Comparison of ENCODE assay signal across 23 cellular contexts in genomic region chr16:28061702-28062101, GRCh38. TPM values are rescaled to one million over a fixed set of nuclear protein-coding genes. Genes with fewer than 3 reads are reported as not detected.
DNase-seq lines count a peak whose midpoint lies in the region; ATAC-seq and TF ChIP-seq lines count a peak whose summit lies in the region.
"Had no signal": no experiment of that assay in that cellular context is flagged by ENCODE, and none has a peak within 500 bp of the region (broad histone marks: within the 10 kb centered on the region; RNA-seq: fewer than 3 reads in every experiment).

No MANE protein-coding gene starts in this region.

- POLR2A ChIA-PET in CD4-positive, alpha-beta T cell (lab: Charles Lee): no interaction called here
- POLR2A ChIA-PET in WTC11 (lab: Charles Lee): no interaction called here

- peaks cover 69% of the 10 kb centered on the region for H3K27me3 Mint-ChIP-seq in CD4-positive, alpha-beta T cell
- H3K27me3 Mint-ChIP-seq in WTC11 (ENCODE audit: low read depth): peaks cover 61% of the 10 kb centered on the region

- no peaks in the 10 kb centered on the region for H4K20me1 ChIP-seq in osteoblast (ENCODE audit: insufficient read depth, low read length)

- no peak overlapping the region for H3K4me2 ChIP-seq in osteoblast (ENCODE audit: insufficient read depth, low read length)
- H3K4me2 ChIP-seq: A549, PC-9 had no signal

- H3K4me3 ChIP-seq in iPS-15b (ENCODE audit: low read depth, low read length): peak overlapping the region; percentile 37
- H3K4me3 ChIP-seq in osteoblast (ENCODE audit: insufficient read depth, low read length): no peak overlapping the region
- H3K4me3 ChIP-seq: PC-9 had no signal

- H3K36me3 Mint-ChIP-seq in CD4-positive, alpha-beta T cell (ENCODE audit: low read depth): no peaks in the 10 kb centered on the region
- H3K36me3 Mint-ChIP-seq in WTC11: no peaks in the 10 kb centered on the region

- H3K27me3 ChIP-seq in CD4-positive, alpha-beta T cell (ENCODE audit: control insufficient read depth, insufficient read depth, low read length): peaks cover 58% of the 10 kb centered on the region
- H3K27me3 ChIP-seq in iPS-15b (ENCODE audit: control insufficient read depth, insufficient read depth, low read length) (peaks cover 44% of the 10 kb centered on the region), osteoblast (ENCODE audit: insufficient read depth, low read length) (peaks cover 72% of the 10 kb centered on the region)

- DNase-seq in CD4-positive, alpha-beta T cell: no peak
- DNase-seq in WTC11 (ENCODE audit: low spot score) (no peak), osteoblast (ENCODE audit: insufficient read length, low spot score, missing footprints) (peak; percentile 80), NCI-H446 treated with DMSO at 0.1 percent for 48 hours (lab: John Stamatoyannopoulos, UW) (no peak), NCI-H1092 treated with DMSO at 0.1 percent for 48 hours (lab: John Stamatoyannopoulos, UW) (no peak), GOT3 (lab: John Stamatoyannopoulos, UW) (no peak), NCI-H1436 (lab: John Stamatoyannopoulos, UW) (no peak)
- DNase-seq: BE2C, COR-L47, DMS79, Kasumi-1, NCI-H1417 treated with DMSO at 0.1 percent for 48 hours, NCI-H1930, NCI-H2227 treated with DMSO at 0.1 percent for 48 hours, NCI-H510A treated with DMSO at 0.1 percent for 48 hours, NCI-H748 treated with DMSO at 0.1 percent for 48 hours, PC-9, RPMI8226, SHP77 treated with DMSO at 0.1 percent for 48 hours had no signal

- TF ChIP-seq CTCF in CD4-positive, alpha-beta T cell (IDR thresholded peaks at IDR 0.05): no peak
- TF ChIP-seq CTCF in WTC11 (IDR thresholded peaks at IDR 0.05) (no peak), osteoblast (IDR thresholded peaks at IDR 0.05; ENCODE audit: extremely low read depth, low read depth, low read length) (no peak)

- H3K9me3 Mint-ChIP-seq in CD4-positive, alpha-beta T cell: no peaks in the 10 kb centered on the region
- no peaks in the 10 kb centered on the region for H3K9me3 Mint-ChIP-seq in WTC11

- no peak overlapping the region for H3K27ac ChIP-seq in CD4-positive, alpha-beta T cell (ENCODE audit: low read depth, low read length)
- H3K27ac ChIP-seq in osteoblast (ENCODE audit: low read depth, low read length): no peak overlapping the region
- H3K27ac ChIP-seq: A549, PC-9 had no signal

- H3K79me2 ChIP-seq in osteoblast (ENCODE audit: insufficient read depth, low read length): no peaks in the 10 kb centered on the region

- H3K4me3 Mint-ChIP-seq in CD4-positive, alpha-beta T cell: peak overlapping the region; percentile 4
- peak overlapping the region; percentile 63 for H3K4me3 Mint-ChIP-seq in WTC11

- H3K36me3 ChIP-seq in iPS-15b (ENCODE audit: control insufficient read depth, insufficient read depth, low read length) (no peaks in the 10 kb centered on the region), osteoblast (ENCODE audit: insufficient read depth, low read length) (no peaks in the 10 kb centered on the region)
- H3K36me3 ChIP-seq: BE2C had no signal

- H3K9ac ChIP-seq in iPS-15b (ENCODE audit: low read depth, low read length): no peak overlapping the region

- ATAC-seq in CD4-positive, alpha-beta T cell (ENCODE audit: poor library complexity): no peak
- ATAC-seq in WTC11: no peak

- H3K4me1 Mint-ChIP-seq in CD4-positive, alpha-beta T cell (ENCODE audit: low read depth): no peaks in the 10 kb centered on the region
- peaks cover 5% of the 10 kb centered on the region; the same call in 1 of the 2 replicates for H3K4me1 Mint-ChIP-seq in WTC11

- H2AFZ ChIP-seq in osteoblast (ENCODE audit: low read length): no peak overlapping the region
- H2AFZ ChIP-seq: PC-9 had no signal

- H3K4me1 ChIP-seq in iPS-15b (ENCODE audit: control insufficient read depth, insufficient read depth, low read length) (peaks cover 3% of the 10 kb centered on the region), osteoblast (ENCODE audit: insufficient read depth, low read length) (no peaks in the 10 kb centered on the region)
- H3K4me1 ChIP-seq: BE2C had no signal

- CTCF ChIA-PET in CD4-positive, alpha-beta T cell (lab: Charles Lee): no interaction called here
- CTCF ChIA-PET in WTC11 (lab: Charles Lee): interaction anchor here (1.0 to 3.5 kb wide), 8 partner anchors 9 to 422 kb away, joined by 3 to 26 read pairs (median 6); no protein-coding TSS in a partner anchor

- no peaks in the 10 kb centered on the region for H3K9me3 ChIP-seq in CD4-positive, alpha-beta T cell (ENCODE audit: control insufficient read depth, low read length)
- H3K9me3 ChIP-seq in iPS-15b (ENCODE audit: control insufficient read depth, insufficient read depth, low read length): no peaks in the 10 kb centered on the region
- no peaks in the 10 kb centered on the region for H3K9me3 ChIP-seq in osteoblast (ENCODE audit: low read depth, low read length)
- H3K9me3 ChIP-seq: A549, BE2C had no signal

- H3K27ac Mint-ChIP-seq in CD4-positive, alpha-beta T cell: no peak overlapping the region
- no peak overlapping the region for H3K27ac Mint-ChIP-seq in WTC11

- intact Hi-C loops in CD4-positive, alpha-beta T cell (cut with DNase I, micrococcal nuclease): no loop called here

TF ChIP-seq in WTC11, 78 proteins besides CTCF, POLR2A, EP300 and RAD21 (continues in another document):
- TF ChIP-seq HMGXB4 (CRISPR knock-in tag; IDR thresholded peaks at IDR 0.05): no peak
- TF ChIP-seq TEAD4 (CRISPR knock-in tag; IDR thresholded peaks at IDR 0.05): no peak
- TF ChIP-seq CREB1 (CRISPR knock-in tag; IDR thresholded peaks at IDR 0.05): no peak
- TF ChIP-seq GABPB1 (CRISPR knock-in tag; IDR thresholded peaks at IDR 0.05): no peak
- no peak for TF ChIP-seq ZSCAN18 (CRISPR knock-in tag; IDR thresholded peaks at IDR 0.05)
- no peak for TF ChIP-seq ZNF121 (CRISPR knock-in tag; IDR thresholded peaks at IDR 0.05)
- TF ChIP-seq MYBL2 (CRISPR knock-in tag; IDR thresholded peaks at IDR 0.05): no peak
- no peak for TF ChIP-seq ZNF396 (CRISPR knock-in tag; IDR thresholded peaks at IDR 0.05; ENCODE audit: borderline replicate concordance)
- TF ChIP-seq ELF4 (CRISPR knock-in tag; IDR thresholded peaks at IDR 0.05; ENCODE audit: low read depth): no peak
- TF ChIP-seq PRDM15 (CRISPR knock-in tag; IDR thresholded peaks at IDR 0.05): no peak

RNA-seq across cellular contexts. Expression of gene GSG1L, which starts 1.8 kb away (rescaled TPM):
- total RNA-seq in CD4-positive, alpha-beta T cell: not detected
- total RNA-seq in WTC11 (2021) (0.21 to 0.55 TPM (median 0.28 TPM) in 3 replicates), osteoblast (not detected in 2 replicates)
- total RNA-seq: H7, MCF 10A, PC-9 had no signal
